In the genomic region with DNA sequence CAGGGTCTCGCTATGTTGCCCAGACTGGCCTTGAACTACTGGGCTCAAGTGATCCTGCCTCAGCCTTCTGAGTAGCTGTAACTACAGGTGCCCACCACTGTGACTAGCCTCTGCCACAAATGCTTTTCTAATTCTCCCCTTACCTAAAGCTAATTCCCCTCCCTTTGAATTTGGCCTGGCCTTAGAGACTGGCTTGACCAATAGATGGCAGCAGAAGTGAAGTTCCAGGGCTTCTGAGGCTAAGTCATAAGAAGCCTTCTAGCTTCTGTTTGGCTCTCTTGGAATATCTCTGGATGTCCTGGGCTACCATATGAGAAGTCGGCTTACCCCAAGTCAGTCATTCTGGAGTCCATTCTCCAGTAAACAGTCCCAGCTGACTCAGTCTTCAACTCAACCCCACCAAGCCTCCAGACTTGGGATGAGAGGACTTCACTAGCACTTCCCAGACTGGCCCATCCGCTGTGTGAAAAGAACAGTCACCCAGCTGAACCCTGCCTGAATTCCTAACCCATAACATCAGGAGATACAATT, we compare ENCODE assay signal across 8 cellular contexts.
DNase-seq lines count a peak whose midpoint lies in the region; ATAC-seq and TF ChIP-seq lines count a peak whose summit lies in the region.

No MANE protein-coding gene starts in this region.

- H3K4me2 ChIP-seq in parathyroid adenoma (ENCODE audit: low read length), result no peak overlapping the region

- DNase-seq in Right ventricle myocardium superior, result no peak
- DNase-seq in cardiac septum (ENCODE audit: low spot score), result no peak
- peak; percentile 81 for DNase-seq in KBM-7
- peak; percentile 63 for DNase-seq in RPMI7951 (ENCODE audit: low read depth)
- DNase-seq in fibroblast of gingiva (ENCODE audit: low read depth), result peak; percentile 56
- no peak for DNase-seq in GOT3 (lab: John Stamatoyannopoulos, UW)
- no peak for DNase-seq in CD4-positive, alpha-beta T cell

- no peak overlapping the region for H3K9ac ChIP-seq in parathyroid adenoma

- peak; percentile 77 for ATAC-seq in Right ventricle myocardium superior (ENCODE audit: poor library complexity)
- ATAC-seq in CD4-positive, alpha-beta T cell (ENCODE audit: poor library complexity), result no peak

- POLR2A ChIA-PET in CD4-positive, alpha-beta T cell (lab: Charles Lee), result no interaction called here

- no peaks in the 10 kb centered on the region for H3K27me3 ChIP-seq in parathyroid adenoma (ENCODE audit: control insufficient read depth, insufficient read depth, low read length)
- no peaks in the 10 kb centered on the region for H3K27me3 ChIP-seq in CD4-positive, alpha-beta T cell (ENCODE audit: control insufficient read depth, insufficient read depth, low read length)

- no peaks in the 10 kb centered on the region for H3K4me1 Mint-ChIP-seq in CD4-positive, alpha-beta T cell (ENCODE audit: low read depth)

- H3K9me3 ChIP-seq in parathyroid adenoma (ENCODE audit: control insufficient read depth, low read length), result no peaks in the 10 kb centered on the region
- H3K9me3 ChIP-seq in CD4-positive, alpha-beta T cell (ENCODE audit: control insufficient read depth, low read length), result no peaks in the 10 kb centered on the region

- intact Hi-C loops in Right ventricle myocardium superior (cut with DNase I), result loop anchor here (5.0 kb wide), 1 partner anchor 231 kb away; no protein-coding TSS in a partner anchor
- intact Hi-C loops in cardiac septum (cut with DNase I), result loop anchor here (2.0 to 10.0 kb wide), 2 partner anchors 144 to 232 kb away; no protein-coding TSS in a partner anchor
- intact Hi-C loops in CD4-positive, alpha-beta T cell (cut with DNase I, micrococcal nuclease), result no loop called here

- in situ Hi-C loops in KBM-7 (cut with MboI; ENCODE audit: low pct_unique_long_range_greater_than_20kb, low sequenced_read_pairs), result no loop called here

- CTCF ChIA-PET in CD4-positive, alpha-beta T cell (lab: Charles Lee), result no interaction called here

- H2AFZ ChIP-seq in parathyroid adenoma, result no peak overlapping the region

- no peaks in the 10 kb centered on the region for H3K36me3 ChIP-seq in parathyroid adenoma (ENCODE audit: control insufficient read depth, insufficient read depth, low read length)

- H3K4me3 Mint-ChIP-seq in CD4-positive, alpha-beta T cell, result no peak overlapping the region

- no peaks in the 10 kb centered on the region for H3K4me1 ChIP-seq in parathyroid adenoma

- TF ChIP-seq CTCF in parathyroid adenoma (IDR thresholded peaks at IDR 0.05), result peak; percentile 20
- no peak for TF ChIP-seq CTCF in CD4-positive, alpha-beta T cell (IDR thresholded peaks at IDR 0.05)

- no peak overlapping the region for H3K4me3 ChIP-seq in parathyroid adenoma (ENCODE audit: low read depth, low read length)

- H3K27me3 Mint-ChIP-seq in CD4-positive, alpha-beta T cell, result no peaks in the 10 kb centered on the region

- no peaks in the 10 kb centered on the region for H3K9me3 Mint-ChIP-seq in CD4-positive, alpha-beta T cell

- H3K36me3 Mint-ChIP-seq in CD4-positive, alpha-beta T cell (ENCODE audit: low read depth), result no peaks in the 10 kb centered on the region

- no peaks in the 10 kb centered on the region for H3K79me2 ChIP-seq in parathyroid adenoma

- no peak overlapping the region for H3K27ac ChIP-seq in parathyroid adenoma
- no peak overlapping the region for H3K27ac ChIP-seq in CD4-positive, alpha-beta T cell (ENCODE audit: low read depth, low read length)

- H3K27ac Mint-ChIP-seq in CD4-positive, alpha-beta T cell, result no peak overlapping the region

Comparison
In these comparisons a context has a peak if more than half of its experiments do, and no peak if none do; other contexts are left out.
1. DNase-seq: peak in KBM-7 (single experiment), RPMI7951 (single experiment) and fibroblast of gingiva (single experiment); none in Right ventricle myocardium superior (single experiment), cardiac septum (single experiment), GOT3 (single experiment) and CD4-positive, alpha-beta T cell (0 of 10).
2. intact Hi-C loops: an anchor here in Right ventricle myocardium superior (5.0 kb wide) and cardiac septum (2.0 to 10.0 kb wide); none called in CD4-positive, alpha-beta T cell.